Comparison of ENCODE assay signal across 8 cellular contexts in genomic region chr6:29965873-29966601, GRCh38. TPM values are rescaled to one million over a fixed set of nuclear protein-coding genes. Genes with fewer than 3 reads are reported as not detected.
DNase-seq lines count a peak whose midpoint lies in the region; ATAC-seq and TF ChIP-seq lines count a peak whose summit lies in the region.

No MANE protein-coding gene starts in this region.

- peak overlapping the region; percentile 44 for H3K4me3 ChIP-seq in A673 (ENCODE audit: low read depth, low read length, poor library complexity, severe bottlenecking)

- intact Hi-C loops in A673 (cut with micrococcal nuclease; ENCODE audit: unreplicated experiment) = loop anchor here (1.0 kb wide), 1 partner anchor 118 kb away; no protein-coding TSS in a partner anchor

- TF ChIP-seq CTCF in A673 (conservative IDR thresholded peaks at IDR 0.05; ENCODE audit: low read depth, low read length) = no peak
- no peak for TF ChIP-seq CTCF in GM10248 (IDR thresholded peaks at IDR 0.05; ENCODE audit: control extremely low read depth, extremely low read depth, low read depth, missing control alignments)

- no peaks in the 10 kb centered on the region for H3K27me3 Mint-ChIP-seq in T-helper 17 cell

- H3K36me3 Mint-ChIP-seq in T-helper 17 cell (ENCODE audit: low read depth) = peaks cover 5% of the 10 kb centered on the region

- peaks cover 36% of the 10 kb centered on the region for H3K4me1 Mint-ChIP-seq in T-helper 17 cell

- H3K4me1 ChIP-seq in A673 (ENCODE audit: insufficient read depth, low read length, poor library complexity, severe bottlenecking) = peaks cover 42% of the 10 kb centered on the region

- H3K36me3 ChIP-seq in A673 (ENCODE audit: insufficient read depth, low read length, poor library complexity, severe bottlenecking) = no peaks in the 10 kb centered on the region

- H3K27ac ChIP-seq in A673 (ENCODE audit: low read depth, low read length, poor library complexity, severe bottlenecking) = peak overlapping the region; percentile 97
- peak overlapping the region; percentile 92 for H3K27ac ChIP-seq in cingulate gyrus (ENCODE audit: low read depth, low read length)
- H3K27ac ChIP-seq in layer of hippocampus (ENCODE audit: low read depth, low read length) = peak overlapping the region; percentile 68

- BruUV-seq in A673 (replicated peaks; lab: Mats Ljungman, UMichigan) = no TSS peak

- POLR2A ChIA-PET in A673 (lab: Charles Lee; ENCODE audit: low non-redundant PET) (no interaction called here), GM10248 (lab: Yijun Ruan, JAX) (interaction anchor here (0.6 kb wide), 1 partner anchor 1925 kb away, joined by 5 read pairs; no protein-coding TSS in a partner anchor)

- H3K27me3 ChIP-seq in A673 (replicated peaks; ENCODE audit: insufficient read depth, low read depth, low read length, poor library complexity) (no peaks in the 10 kb centered on the region), layer of hippocampus (ENCODE audit: control insufficient read depth, insufficient read depth, low read length) (no peaks in the 10 kb centered on the region)

- peak; percentile 37 for ATAC-seq in GM18498 (IDR thresholded peaks at IDR 0.05; ENCODE audit: unreplicated experiment)
- peak; percentile 62 for ATAC-seq in T-helper 17 cell

- peak overlapping the region; percentile 99 for H3K27ac Mint-ChIP-seq in T-helper 17 cell

- H3K4me3 Mint-ChIP-seq in T-helper 17 cell = peak overlapping the region; percentile 100

- peak; percentile 85 for DNase-seq in A673 (ENCODE audit: low spot score)
- DNase-seq in NCI-H1417 treated with DMSO at 0.1 percent for 48 hours (lab: John Stamatoyannopoulos, UW) = peak; percentile 40
- DNase-seq in T-helper 17 cell = peak in 2 of 3 donors; percentile 48 to 51
- peak; percentile 39 for DNase-seq in stimulated activated CD4-positive, alpha-beta T cell treated with anti-CD3 and anti-CD28 coated beads, Interleukin-4, amount 100 ng/mL, for 24 hours
- no peak for DNase-seq in GM10248 (ENCODE audit: extremely low spot score)

- H3K9me3 ChIP-seq in A673 (ENCODE audit: low read depth, low read length, poor library complexity, severe bottlenecking) (no peaks in the 10 kb centered on the region), T-helper 17 cell (ENCODE audit: control insufficient read depth, low read length, poor library complexity, severe bottlenecking) (no peaks in the 10 kb centered on the region)

- CTCF ChIA-PET in A673 (lab: Charles Lee) (no interaction called here), GM10248 (lab: Yijun Ruan, JAX) (interaction anchor here (1.8 to 4.4 kb wide), 4 partner anchors 10 to 165 kb away, joined by 5 to 25 read pairs (median 12); no protein-coding TSS in a partner anchor)

RNA-seq across cellular contexts. Expression of gene HLA-A, which starts 23.7 kb away (rescaled TPM):
- total RNA-seq in A673 (2021) (190 TPM in 2 replicates), T-helper 17 cell (1,000 to 10,000 TPM; 1,960 to 2,242 TPM)

Comparison
In these comparisons a context has a peak if more than half of its experiments do, and no peak if none do; other contexts are left out.
1. RNA of gene HLA-A, which starts 23.7 kb away (total RNA-seq): 1,960 to 2,242 TPM in T-helper 17 cell; 190 TPM in A673; every median in the first group is over 10 times any median in the second.
2. Peak in every context shown above with its lines, with median percentiles within 50 percentile points of each other: H3K27ac ChIP-seq.